Comparison of ENCODE assay signal across 7 cellular contexts in the genomic region with DNA sequence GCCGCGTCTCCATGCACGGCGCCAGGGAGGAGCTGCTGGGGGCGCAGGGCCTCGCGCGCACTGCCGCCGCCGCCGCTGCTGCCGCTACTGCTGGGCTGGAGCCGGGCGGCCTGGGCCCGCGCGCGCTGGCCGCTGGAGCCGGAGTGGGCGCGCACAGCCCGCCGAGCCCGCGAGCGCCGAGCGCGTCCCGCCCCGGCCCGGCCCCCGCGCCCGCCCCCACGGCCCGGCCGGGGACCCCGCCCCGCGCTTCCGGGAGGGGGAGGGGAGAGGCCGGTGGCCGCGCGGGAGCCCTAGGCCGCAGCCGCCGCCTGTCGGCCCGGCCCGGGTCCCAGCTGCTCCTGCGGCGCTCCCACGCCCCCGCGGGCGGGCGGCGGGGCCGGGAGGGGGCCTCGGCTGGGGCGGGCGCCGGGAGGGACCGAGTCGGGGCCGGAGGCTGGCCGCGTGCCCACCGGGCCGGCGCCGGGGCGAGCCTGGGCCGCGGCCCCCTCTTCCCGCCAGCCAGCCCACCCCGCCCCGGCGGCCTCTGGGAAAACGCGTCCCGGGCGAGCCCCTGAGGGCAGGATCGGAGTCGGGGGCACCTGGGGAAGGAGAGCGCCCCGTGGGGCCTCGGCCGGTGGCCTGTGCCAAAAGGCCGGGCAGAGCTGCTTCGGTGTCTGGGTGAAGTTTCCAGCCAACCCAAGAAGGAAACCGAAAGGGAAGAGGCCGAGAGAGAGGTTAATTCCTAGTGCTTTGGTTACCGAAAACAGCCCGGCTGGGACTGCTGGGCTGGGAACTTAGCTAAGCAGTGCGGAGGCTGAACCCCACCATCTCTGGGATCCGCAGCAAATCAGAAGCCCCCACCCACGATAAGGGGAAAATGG. TPM values are rescaled to one million over a fixed set of nuclear protein-coding genes. Genes with fewer than 3 reads are reported as not detected.
DNase-seq lines count a peak whose midpoint lies in the region; ATAC-seq and TF ChIP-seq lines count a peak whose summit lies in the region.

STK24 (minus strand) TSS at position 145 of the 860 bp plus-strand sequence. CDS start 321 bp downstream, outside the sequence.

- H2AFZ ChIP-seq in Loucy (ENCODE audit: low read length): peak within 1 kb of the TSS; percentile 82; the same call in 1 of the 2 replicates

- H3K9me3 ChIP-seq in Loucy (ENCODE audit: insufficient read depth, low read depth, low read length) (no peaks in the 10 kb centered on the region), iPS-15b (ENCODE audit: control insufficient read depth, insufficient read depth, low read length) (no peaks in the 10 kb centered on the region), gastrocnemius medialis (no peaks in the 10 kb centered on the region)

- POLR2A ChIA-PET in MCF 10A (lab: Yijun Ruan, JAX): interaction anchor here (0.8 to 4.5 kb wide), 14 partner anchors 11 to 132 kb away, joined by 3 to 40 read pairs (median 4); no protein-coding TSS in a partner anchor

- TF ChIP-seq CTCF in GM12865 (IDR thresholded peaks at IDR 0.05; ENCODE audit: insufficient read depth, low read depth, low read length, missing control alignments) (no peak), Loucy (conservative IDR thresholded peaks at IDR 0.05; ENCODE audit: low read length) (no peak), MCF 10A (IDR thresholded peaks at IDR 0.05; ENCODE audit: unreplicated experiment) (no peak), gastrocnemius medialis (IDR thresholded peaks at IDR 0.05 in 4 of 5, conservative IDR thresholded peaks at IDR 0.05 in 1 of 5) (no peak)

- H3K27me3 Mint-ChIP-seq in MCF 10A (ENCODE audit: insufficient read depth, unreplicated experiment): no peaks in the 10 kb centered on the region

- H3K4me3 ChIP-seq in GM12865 (ENCODE audit: low read depth, low read length) (peak within 1 kb of the TSS; percentile 75), Loucy (ENCODE audit: low read length, poor library complexity, severe bottlenecking) (peak within 1 kb of the TSS; percentile 90), iPS-15b (ENCODE audit: low read depth, low read length) (peak within 1 kb of the TSS; percentile 88), gastrocnemius medialis (peak within 1 kb of the TSS; percentile 78 to 94 (median 89))

- peak within 1 kb of the TSS; percentile 84 for H3K4me2 ChIP-seq in Loucy (ENCODE audit: low read depth, low read length, poor library complexity, severe bottlenecking)

- H3F3A ChIP-seq in Loucy (ENCODE audit: low read depth): peaks cover 7% of the 10 kb centered on the region

- peak; percentile 56 to 65 for TF ChIP-seq POLR2A in gastrocnemius medialis (IDR thresholded peaks at IDR 0.05)

- ATAC-seq in gastrocnemius medialis: peak; percentile 73 to 80

- BruUV-seq in MCF 10A (replicated peaks; lab: Mats Ljungman, UMichigan): no TSS peak

- peak within 1 kb of the TSS; percentile 95 for H3K9ac ChIP-seq in Loucy (ENCODE audit: low read depth, low read length, poor library complexity, severe bottlenecking)
- H3K9ac ChIP-seq in iPS-15b (ENCODE audit: low read depth, low read length): peak within 1 kb of the TSS; percentile 87

- intact Hi-C loops in MCF 10A (cut with micrococcal nuclease) (loop anchor here (1.0 to 2.0 kb wide), 3 partner anchors 76 to 132 kb away; no protein-coding TSS in a partner anchor), gastrocnemius medialis (cut with DNase I; ENCODE audit: low total_unique reads) (loop anchor here (1.0 to 10.0 kb wide), 7 partner anchors 75 to 918 kb away; no protein-coding TSS in a partner anchor)

- H3K79me2 ChIP-seq in Loucy (ENCODE audit: insufficient read depth, low read length): peaks cover 44% of the 10 kb centered on the region

- CTCF ChIA-PET in MCF 10A (lab: Yijun Ruan, JAX): interaction anchor here (0.7 to 0.9 kb wide), 2 partner anchors 72 to 77 kb away, joined by 5 to 10 read pairs; no protein-coding TSS in a partner anchor

- in situ Hi-C loops in gastrocnemius medialis (cut with MboI; ENCODE audit: low sequenced_read_pairs in 4 of 4): loop anchor here in 3 of 4 donors (10.0 kb wide), 2 partner anchors 92 to 112 kb away; no protein-coding TSS in a partner anchor

- H3K27ac ChIP-seq in gastrocnemius medialis: peak within 1 kb of the TSS; percentile 95 to 97 (median 96)

- H3K36me3 Mint-ChIP-seq in MCF 10A (ENCODE audit: insufficient read depth, unreplicated experiment): no peaks in the 10 kb centered on the region

- H3K36me3 ChIP-seq in Loucy (ENCODE audit: insufficient read depth, low read length): no peaks in the 10 kb centered on the region
- no peaks in the 10 kb centered on the region for H3K36me3 ChIP-seq in iPS-15b (ENCODE audit: control insufficient read depth, insufficient read depth, low read length)
- no peaks in the 10 kb centered on the region for H3K36me3 ChIP-seq in gastrocnemius medialis

- peaks cover 38% of the 10 kb centered on the region for H3K4me1 ChIP-seq in Loucy (ENCODE audit: insufficient read depth, low read length, poor library complexity, severe bottlenecking)
- H3K4me1 ChIP-seq in iPS-15b (ENCODE audit: control insufficient read depth, insufficient read depth, low read length): peaks cover 11% of the 10 kb centered on the region
- peaks cover 24 to 42% of the 10 kb centered on the region in 2 donors for H3K4me1 ChIP-seq in gastrocnemius medialis

- no peaks in the 10 kb centered on the region for H3K9me2 ChIP-seq in Loucy (replicated peaks; ENCODE audit: low read depth, low read length)

- no peaks in the 10 kb centered on the region for H3K9me3 Mint-ChIP-seq in MCF 10A (ENCODE audit: unreplicated experiment)

- peaks cover 40% of the 10 kb centered on the region for H4K20me1 ChIP-seq in Loucy (ENCODE audit: insufficient read depth, low read length, poor library complexity, severe bottlenecking)

- DNase-seq in GM12865 (ENCODE audit: low read depth): peak; percentile 83
- DNase-seq in GOT3 (lab: John Stamatoyannopoulos, UW): peak; percentile 26
- DNase-seq in T1000 (lab: John Stamatoyannopoulos, UW): peak; percentile 47
- DNase-seq in MCF 10A (ENCODE audit: unreplicated experiment): peak; percentile 67
- DNase-seq in gastrocnemius medialis: peak; percentile 35 to 57

- peak within 1 kb of the TSS; percentile 83 for H3K27ac Mint-ChIP-seq in MCF 10A (ENCODE audit: low read depth, unreplicated experiment)

- peaks cover 22% of the 10 kb centered on the region for H3K4me1 Mint-ChIP-seq in MCF 10A (ENCODE audit: insufficient read depth, unreplicated experiment)

- peaks cover 9% of the 10 kb centered on the region for H3K27me3 ChIP-seq in Loucy (ENCODE audit: insufficient read depth, low read length, poor library complexity, severe bottlenecking)
- no peaks in the 10 kb centered on the region for H3K27me3 ChIP-seq in iPS-15b (ENCODE audit: control insufficient read depth, insufficient read depth, low read length)
- H3K27me3 ChIP-seq in gastrocnemius medialis: no peaks in the 10 kb centered on the region

- peak within 1 kb of the TSS; percentile 82 for H3K4me3 Mint-ChIP-seq in MCF 10A (ENCODE audit: unreplicated experiment)

RNA-seq across cellular contexts. Expression of gene STK24, which starts in this region (rescaled TPM):
- total RNA-seq in MCF 10A (2022) (200 and 215 TPM in 2 replicates), gastrocnemius medialis (10 to 100 TPM; 28.7 to 68.4 (median 49.4) TPM)

Comparison
In these comparisons a context has a peak if more than half of its experiments do, and no peak if none do; other contexts are left out.
1. Peak in every context shown above with its lines: DNase-seq, ATAC-seq, H3K4me3 ChIP-seq and H3K27ac ChIP-seq.
2. DNase-seq: peak in every context shown above with its lines; median percentile 83 in GM12865; 67 in MCF 10A; 47 in T1000; 46 in gastrocnemius medialis; 26 in GOT3.